21 cellular contexts compared by ENCODE assay signal in the genomic region with DNA sequence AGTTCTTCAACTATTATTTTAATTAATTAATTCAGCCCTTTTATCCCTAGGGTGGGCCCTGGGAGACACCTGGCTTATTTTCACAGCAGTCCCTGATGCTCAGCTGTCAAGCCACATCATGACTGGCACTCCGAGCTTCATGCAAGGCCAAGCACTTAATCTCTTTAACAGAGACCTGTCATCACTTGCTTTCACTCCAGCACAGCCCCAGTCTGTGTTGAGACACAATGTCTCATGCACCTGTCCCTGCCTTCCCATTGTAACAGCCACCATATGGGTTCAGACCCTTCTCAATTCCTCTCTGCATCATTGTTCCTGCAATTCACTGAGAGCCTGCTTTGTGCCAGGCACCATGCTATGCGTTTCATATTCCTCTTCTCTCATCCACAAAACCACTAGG.
A peak's percentile ranks its signal among the peaks of the same experiment; 100 is the strongest.
DNase-seq lines count a peak whose midpoint lies in the region; ATAC-seq and TF ChIP-seq lines count a peak whose summit lies in the region.
"Had no signal": no experiment of that assay in that cellular context is flagged by ENCODE, and none has a peak within 500 bp of the region (broad histone marks: within the 10 kb centered on the region; RNA-seq: fewer than 3 reads in every experiment).

No MANE protein-coding gene starts in this region.

- no peaks in the 10 kb centered on the region for H4K20me1 ChIP-seq in mammary epithelial cell (ENCODE audit: insufficient read depth, low read length)
- H4K20me1 ChIP-seq: BLaER1 treated with 17β-estradiol and CSF1 and Interleukin-3, amounts not matched to agents 10 nM and 100 nM had no signal

- H3K27me3 ChIP-seq in mammary epithelial cell (ENCODE audit: insufficient read depth, low read length), result no peaks in the 10 kb centered on the region
- H3K27me3 ChIP-seq: BLaER1 treated with 17β-estradiol and CSF1 and Interleukin-3, amounts not matched to agents 10 nM and 100 nM; colonic mucosa; esophagus squamous epithelium; gastroesophageal sphincter; tibial nerve had no signal

- CTCF ChIA-PET in mammary epithelial cell (lab: Charles Lee; ENCODE audit: low non-redundant PET), result no interaction called here

- TF ChIP-seq CTCF in foreskin fibroblast (IDR thresholded peaks at IDR 0.05; ENCODE audit: low read depth, low read length) (no peak), mammary epithelial cell (conservative IDR thresholded peaks at IDR 0.05 in 1 of 2, IDR thresholded peaks at IDR 0.05 in 1 of 2; ENCODE audit: extremely low read depth in 1 of 2, insufficient read depth in 1 of 2, low read depth in 1 of 2, low read length in 2 of 2) (no peak)

- no peaks in the 10 kb centered on the region for H3K9me3 ChIP-seq in mammary epithelial cell (replicated peaks; ENCODE audit: insufficient read depth, low read length)
- H3K9me3 ChIP-seq: BLaER1 treated with 17β-estradiol and CSF1 and Interleukin-3, amounts not matched to agents 10 nM and 100 nM; colonic mucosa; esophagus squamous epithelium; gastroesophageal sphincter; mucosa of descending colon; tibial nerve had no signal

- dilution Hi-C loops in mammary epithelial cell (cut with HindIII; ENCODE audit: low sequenced_read_pairs), result no loop called here

- H3K36me3 ChIP-seq in mammary epithelial cell (ENCODE audit: insufficient read depth, low read length), result no peaks in the 10 kb centered on the region
- H3K36me3 ChIP-seq: BLaER1 treated with 17β-estradiol and CSF1 and Interleukin-3, amounts not matched to agents 10 nM and 100 nM; colonic mucosa; esophagus squamous epithelium; gastroesophageal sphincter; tibial nerve had no signal

- intact Hi-C loops in mammary epithelial cell (cut with micrococcal nuclease), result no loop called here

- H3K27ac ChIP-seq in mammary epithelial cell (ENCODE audit: insufficient read depth, low read depth, low read length), result no peak overlapping the region
- H3K27ac ChIP-seq: BLaER1 treated with 17β-estradiol and CSF1 and Interleukin-3, amounts not matched to agents 10 nM and 100 nM; colonic mucosa; esophagus squamous epithelium; gastroesophageal sphincter; RWPE1; tibial nerve had no signal

- H3K4me2 ChIP-seq in mammary epithelial cell (ENCODE audit: insufficient read depth, low read depth, low read length), result no peak overlapping the region
- H3K4me2 ChIP-seq: BLaER1 treated with 17β-estradiol and CSF1 and Interleukin-3, amounts not matched to agents 10 nM and 100 nM; GM23338 had no signal

- DNase-seq in COLO668 (lab: John Stamatoyannopoulos, UW; ENCODE audit: unreplicated experiment) (peak; percentile 65), NCI-H2171 treated with DMSO at 0.1 percent for 48 hours (lab: John Stamatoyannopoulos, UW) (peak; percentile 100), SHP77 (lab: John Stamatoyannopoulos, UW) (peak; percentile 46 to 63), SW480 (ENCODE audit: low spot score) (no peak), foreskin fibroblast (no peak), mammary epithelial cell (no peak), CD1c-positive myeloid dendritic cell (ENCODE audit: extremely low spot score) (no peak)
- DNase-seq: activated CD8-positive, alpha-beta memory T cell treated with anti-CD3 and anti-CD28 coated beads, Interleukin-2, amount 50 U/mL, for 4 hours; colonic mucosa; esophagus squamous epithelium; mucosa of descending colon; NCI-H146; NCI-H446 treated with DMSO at 0.1 percent for 48 hours; nephron progenitor cell had no signal

- peak; percentile 35 for ATAC-seq in HG03175 (IDR thresholded peaks at IDR 0.05; ENCODE audit: unreplicated experiment)
- ATAC-seq: gastroesophageal sphincter, GM23338, mucosa of descending colon, WTC11 had no signal

- H3K9ac ChIP-seq in mammary epithelial cell (ENCODE audit: insufficient read depth, low read length), result no peak overlapping the region
- H3K9ac ChIP-seq: BLaER1 treated with 17β-estradiol and CSF1 and Interleukin-3, amounts not matched to agents 10 nM and 100 nM had no signal

- H3K4me3 ChIP-seq in foreskin fibroblast (ENCODE audit: low read depth in 1 of 2, low read length in 2 of 2) (no peak overlapping the region), mammary epithelial cell (replicated peaks in 1 of 3; ENCODE audit: insufficient read depth in 1 of 3, low read depth in 2 of 3, low read length in 3 of 3) (no peak overlapping the region)
- H3K4me3 ChIP-seq: BLaER1 treated with 17β-estradiol and CSF1 and Interleukin-3, amounts not matched to agents 10 nM and 100 nM; colonic mucosa; esophagus squamous epithelium; gastroesophageal sphincter; GM23338; mucosa of descending colon; tibial nerve had no signal

- no peaks in the 10 kb centered on the region for H3K4me1 ChIP-seq in mammary epithelial cell (ENCODE audit: insufficient read depth, low read length)
- H3K4me1 ChIP-seq: BLaER1 treated with 17β-estradiol and CSF1 and Interleukin-3, amounts not matched to agents 10 nM and 100 nM; colonic mucosa; gastroesophageal sphincter; tibial nerve had no signal

- WGBS in mammary epithelial cell (ENCODE audit: low coverage, missing lambda C conversion rate), result 81% methylated on average over 2 of the region's 2 CpGs

- in situ Hi-C loops in mammary epithelial cell (cut with MboI; ENCODE audit: low sequenced_read_pairs in 2 of 2), result no loop called here

- H2AFZ ChIP-seq in mammary epithelial cell (ENCODE audit: low read depth, low read length), result no peak overlapping the region
- H2AFZ ChIP-seq: GM23338 had no signal

- no peaks in the 10 kb centered on the region for H3K79me2 ChIP-seq in mammary epithelial cell (ENCODE audit: insufficient read depth, low read length)

- no TSS peak for BruUV-seq in mammary epithelial cell (replicated peaks; lab: Mats Ljungman, UMichigan)

Comparison
In these comparisons a context has a peak if more than half of its experiments do, and no peak if none do; other contexts are left out.
1. DNase-seq: peak in COLO668 (single experiment), NCI-H2171 treated with DMSO at 0.1 percent for 48 hours (single experiment) and SHP77 (2 of 2); none in SW480 (single experiment), foreskin fibroblast (0 of 2), mammary epithelial cell (single experiment) and CD1c-positive myeloid dendritic cell (single experiment).